In genomic region chr7:141342664-141343400, GRCh38 we compare ENCODE assay signal across 16 cellular contexts.
DNase-seq lines count a peak whose midpoint lies in the region; ATAC-seq and TF ChIP-seq lines count a peak whose summit lies in the region.
"Had no signal": no experiment of that assay in that cellular context is flagged by ENCODE, and none has a peak within 500 bp of the region (broad histone marks: within the 10 kb centered on the region; RNA-seq: fewer than 3 reads in every experiment).

No MANE protein-coding gene starts in this region.

- no peak for ATAC-seq in HG03354 (IDR thresholded peaks at IDR 0.05; ENCODE audit: poor library complexity, severe bottlenecking, unreplicated experiment)
- ATAC-seq: K562 had no signal

- TF ChIP-seq CTCF in adrenal gland (IDR thresholded peaks at IDR 0.05), result no peak

- no peaks in the 10 kb centered on the region for H3K9me3 ChIP-seq in adrenal gland (replicated peaks in 1 of 3)
- H3K9me3 ChIP-seq: HAP-1 had no signal

- no peak overlapping the region for H3K27ac ChIP-seq in adrenal gland
- H3K27ac ChIP-seq: 22Rv1 had no signal

- DNase-seq in DMS53 (lab: John Stamatoyannopoulos, UW) (peak; percentile 18), DMS53 treated with DMSO at 0.1 percent for 48 hours (lab: John Stamatoyannopoulos, UW; ENCODE audit: unreplicated experiment) (no peak), H4 (ENCODE audit: low spot score) (peak; percentile 37), NCI-H2107 treated with DMSO at 0.1 percent for 48 hours (lab: John Stamatoyannopoulos, UW; ENCODE audit: unreplicated experiment) (peak; percentile 77), kidney glomerular epithelial cell (lab: John Stamatoyannopoulos, UW) (peak; percentile 77), adrenal gland (no peak), COLO829 (ENCODE audit: low spot score) (no peak)
- DNase-seq: Calu3; CD4-positive, CD25-positive, alpha-beta regulatory T cell; DMS79; NCI-H1417 treated with DMSO at 0.1 percent for 48 hours; NCI-H446 treated with DMSO at 0.1 percent for 48 hours had no signal

- H3K4me3 ChIP-seq in adrenal gland, result no peak overlapping the region
- H3K4me3 ChIP-seq: HAP-1, K562 had no signal

- no peak for TF ChIP-seq POLR2A in adrenal gland (IDR thresholded peaks at IDR 0.05)

- H3K27me3 ChIP-seq in adrenal gland, result no peaks in the 10 kb centered on the region

- H3K4me1 ChIP-seq in adrenal gland (replicated peaks in 1 of 2), result no peaks in the 10 kb centered on the region
- H3K4me1 ChIP-seq: HAP-1 had no signal

- intact Hi-C loops in adrenal gland (cut with DNase I), result no loop called here

- WGBS in adrenal gland, 4 donors, result 82 to 86% (median 82%) methylated on average over 12 to 16 of the region's 16 CpGs

- no peaks in the 10 kb centered on the region for H3K36me3 ChIP-seq in adrenal gland (replicated peaks in 1 of 2)
- H3K36me3 ChIP-seq: HAP-1 had no signal

Comparison
In these comparisons a context has a peak if more than half of its experiments do, and no peak if none do; other contexts are left out.
1. DNase-seq: peak in DMS53 (single experiment), H4 (single experiment), NCI-H2107 treated with DMSO at 0.1 percent for 48 hours (single experiment) and kidney glomerular epithelial cell (single experiment); none in DMS53 treated with DMSO at 0.1 percent for 48 hours (single experiment), adrenal gland (0 of 7) and COLO829 (single experiment).